Comparison of ENCODE assay signal across 1 cellular context in genomic region chr19:55258828-55259539, GRCh38.
TF ChIP-seq lines count a peak whose summit lies in the region.

Gene PPP6R1 (minus strand): TSS chr19:55259017. CDS start chr19:55247103, 11,914 bp downstream.

TF ChIP-seq in GM23338, 12 proteins besides CTCF, POLR2A, EP300 and RAD21 (continued from another document):
- TF ChIP-seq ETS1 (IDR thresholded peaks at IDR 0.05), result peak; percentile 64
- TF ChIP-seq REST (IDR thresholded peaks at IDR 0.05; ENCODE audit: unreplicated experiment), result no peak
- no peak for TF ChIP-seq STAT1 (IDR thresholded peaks at IDR 0.05; ENCODE audit: unreplicated experiment)
- TF ChIP-seq NANOG (IDR thresholded peaks at IDR 0.05; ENCODE audit: borderline replicate concordance), result no peak
- TF ChIP-seq ZNF331 (CRISPR knock-in tag; IDR thresholded peaks at IDR 0.05; ENCODE audit: low read depth), result no peak
TF ChIP-seq in GM23338: peak in this region for 3.
